10 cellular contexts compared by ENCODE assay signal in genomic region chr7:8175929-8176369, GRCh38.
A peak's percentile ranks its signal among the peaks of the same experiment; 100 is the strongest.
DNase-seq lines count a peak whose midpoint lies in the region; ATAC-seq and TF ChIP-seq lines count a peak whose summit lies in the region.
"Had no signal": no experiment of that assay in that cellular context is flagged by ENCODE, and none has a peak within 500 bp of the region (broad histone marks: within the 10 kb centered on the region; RNA-seq: fewer than 3 reads in every experiment).

No MANE protein-coding gene starts in this region.

- peak; percentile 6 for TF ChIP-seq POLR2A in GM18505 (IDR thresholded peaks at IDR 0.05; ENCODE audit: borderline replicate concordance, extremely low read depth, insufficient read depth, insufficient read length)

- H3K36me3 ChIP-seq in CD8-positive, alpha-beta T cell (ENCODE audit: insufficient read depth, low read length) = no peaks in the 10 kb centered on the region
- H3K36me3 ChIP-seq in mucosa of rectum (ENCODE audit: control insufficient read depth in 2 of 2, insufficient read depth in 2 of 2, low read length in 2 of 2) = no peaks in the 10 kb centered on the region
- H3K36me3 ChIP-seq: uterus had no signal

- intact Hi-C loops in CD8-positive, alpha-beta T cell (cut with DNase I, micrococcal nuclease) = loop anchor here (1.0 to 2.0 kb wide), 6 partner anchors 14 to 536 kb away; partner anchors contain the start of genes GLCCI1 (in 1 of the 2) and UMAD1 (in 1 of the 2)

- H3K9ac ChIP-seq in mucosa of rectum (ENCODE audit: low read depth in 1 of 2, low read length in 2 of 2) = no peak overlapping the region
- H3K9ac ChIP-seq: parathyroid adenoma had no signal

- no peaks in the 10 kb centered on the region for H3K27me3 ChIP-seq in CD8-positive, alpha-beta T cell (ENCODE audit: insufficient read depth, low read length)
- no peaks in the 10 kb centered on the region for H3K27me3 ChIP-seq in mucosa of rectum (ENCODE audit: control insufficient read depth in 2 of 2, insufficient read depth in 2 of 2, low read length in 2 of 2)
- H3K27me3 ChIP-seq: uterus had no signal

- H3K36me3 Mint-ChIP-seq in CD8-positive, alpha-beta T cell = no peaks in the 10 kb centered on the region
- peaks cover 13% of the 10 kb centered on the region for H3K36me3 Mint-ChIP-seq in activated CD8-positive, alpha-beta T cell treated with anti-CD3 and anti-CD28 coated beads, Interleukin-2, amount 10 ng/mL, durations not matched to agents 7 days and 5 days (ENCODE audit: low read depth)

- peaks cover 65% of the 10 kb centered on the region for H3K4me1 Mint-ChIP-seq in CD8-positive, alpha-beta T cell (ENCODE audit: low read depth)
- peaks cover 50% of the 10 kb centered on the region for H3K4me1 Mint-ChIP-seq in activated CD8-positive, alpha-beta T cell treated with anti-CD3 and anti-CD28 coated beads, Interleukin-2, amount 10 ng/mL, durations not matched to agents 7 days and 5 days (ENCODE audit: low read depth)

- no peaks in the 10 kb centered on the region for H3K9me3 ChIP-seq in CD8-positive, alpha-beta T cell (ENCODE audit: low read length)
- no peaks in the 10 kb centered on the region for H3K9me3 ChIP-seq in mucosa of rectum (ENCODE audit: control insufficient read depth in 2 of 2, low read length in 2 of 2)
- H3K9me3 ChIP-seq: uterus had no signal

- H3K4me1 ChIP-seq in CD8-positive, alpha-beta T cell (ENCODE audit: insufficient read depth, low read length) = peaks cover 50% of the 10 kb centered on the region
- H3K4me1 ChIP-seq in mucosa of rectum (ENCODE audit: control insufficient read depth in 2 of 2, insufficient read depth in 2 of 2, low read length in 2 of 2) = peaks cover 6% of the 10 kb centered on the region in 2 donors
- H3K4me1 ChIP-seq: parathyroid adenoma, uterus had no signal

- peak overlapping the region; percentile 63 for H3K27ac ChIP-seq in CD8-positive, alpha-beta T cell (ENCODE audit: low read depth, low read length)
- peak overlapping the region; percentile 26 to 78 for H3K27ac ChIP-seq in mucosa of rectum (ENCODE audit: low read depth in 2 of 2, low read length in 2 of 2)
- H3K27ac ChIP-seq: parathyroid adenoma, uterus had no signal

- DNase-seq in CD8-positive, alpha-beta T cell = peak in 1 of 7 experiments; percentile 6
- no peak for DNase-seq in activated CD8-positive, alpha-beta T cell treated with anti-CD3 and anti-CD28 coated beads, Interleukin-2, amount 10 ng/mL, durations not matched to agents 7 days and 5 days
- DNase-seq: foreskin fibroblast, uterus had no signal

- POLR2A ChIA-PET in CD8-positive, alpha-beta T cell (lab: Charles Lee) = interaction anchor here (0.6 to 3.5 kb wide), 11 partner anchors 10 to 535 kb away, joined by 3 to 13 read pairs (median 4); partner anchors contain the start of genes GLCCI1 and UMAD1
- POLR2A ChIA-PET in activated CD8-positive, alpha-beta T cell treated with anti-CD3 and anti-CD28 coated beads, Interleukin-2, amount 10 ng/mL, durations not matched to agents 7 days and 5 days (lab: Charles Lee) = interaction anchor here (0.5 to 4.1 kb wide), 9 partner anchors 8 to 1639 kb away, joined by 3 to 36 read pairs (median 3); partner anchors contain the start of gene GLCCI1

- H3K27ac Mint-ChIP-seq in CD8-positive, alpha-beta T cell = peak overlapping the region; percentile 98
- peak overlapping the region; percentile 99 for H3K27ac Mint-ChIP-seq in activated CD8-positive, alpha-beta T cell treated with anti-CD3 and anti-CD28 coated beads, Interleukin-2, amount 10 ng/mL, durations not matched to agents 7 days and 5 days

- no peak for ATAC-seq in CD8-positive, alpha-beta T cell
- ATAC-seq in GM18505 (IDR thresholded peaks at IDR 0.05; ENCODE audit: unreplicated experiment) (no peak), GM21619 (IDR thresholded peaks at IDR 0.05; ENCODE audit: unreplicated experiment) (no peak), GM18909 (IDR thresholded peaks at IDR 0.05; ENCODE audit: poor library complexity, unreplicated experiment) (no peak), GM19452 (IDR thresholded peaks at IDR 0.05; ENCODE audit: unreplicated experiment) (no peak)
- ATAC-seq in activated CD8-positive, alpha-beta T cell treated with anti-CD3 and anti-CD28 coated beads, Interleukin-2, amount 10 ng/mL, durations not matched to agents 7 days and 5 days = no peak

- CTCF ChIA-PET in CD8-positive, alpha-beta T cell (lab: Charles Lee) = interaction anchor here (0.9 to 3.2 kb wide), 8 partner anchors 10 to 495 kb away, joined by 3 to 13 read pairs (median 4); no protein-coding TSS in a partner anchor
- CTCF ChIA-PET in activated CD8-positive, alpha-beta T cell treated with anti-CD3 and anti-CD28 coated beads, Interleukin-2, amount 10 ng/mL, durations not matched to agents 7 days and 5 days (lab: Charles Lee) = interaction anchor here (0.9 to 1.1 kb wide), 3 partner anchors 13 to 140 kb away, joined by 3 read pairs; no protein-coding TSS in a partner anchor

- no peak for TF ChIP-seq CTCF in CD8-positive, alpha-beta T cell (IDR thresholded peaks at IDR 0.05)

- peak overlapping the region; percentile 74 for H3K4me3 Mint-ChIP-seq in CD8-positive, alpha-beta T cell
- H3K4me3 Mint-ChIP-seq in activated CD8-positive, alpha-beta T cell treated with anti-CD3 and anti-CD28 coated beads, Interleukin-2, amount 10 ng/mL, durations not matched to agents 7 days and 5 days = peak overlapping the region; percentile 68

- H3K9me3 Mint-ChIP-seq in CD8-positive, alpha-beta T cell = no peaks in the 10 kb centered on the region
- no peaks in the 10 kb centered on the region for H3K9me3 Mint-ChIP-seq in activated CD8-positive, alpha-beta T cell treated with anti-CD3 and anti-CD28 coated beads, Interleukin-2, amount 10 ng/mL, durations not matched to agents 7 days and 5 days (ENCODE audit: insufficient read depth)

- H3K27me3 Mint-ChIP-seq in CD8-positive, alpha-beta T cell (ENCODE audit: low read depth) = no peaks in the 10 kb centered on the region
- H3K27me3 Mint-ChIP-seq in activated CD8-positive, alpha-beta T cell treated with anti-CD3 and anti-CD28 coated beads, Interleukin-2, amount 10 ng/mL, durations not matched to agents 7 days and 5 days (ENCODE audit: low read depth) = peaks cover 2% of the 10 kb centered on the region

- peak overlapping the region; percentile 36 for H3K4me3 ChIP-seq in CD8-positive, alpha-beta T cell (ENCODE audit: low read depth, low read length)
- H3K4me3 ChIP-seq in mucosa of rectum (ENCODE audit: low read length in 2 of 2) = peak overlapping the region in 1 of 2 donors; percentile 37
- H3K4me3 ChIP-seq: uterus had no signal
